ENCODE assay signal across 5 cellular contexts in genomic region chr15:24682905-24683304, GRCh38. TPM values are rescaled to one million over a fixed set of nuclear protein-coding genes. Genes with fewer than 3 reads are reported as not detected.
"Had no signal": no experiment of that assay in that cellular context is flagged by ENCODE, and none has a peak within 500 bp of the region (broad histone marks: within the 10 kb centered on the region; RNA-seq: fewer than 3 reads in every experiment).

No MANE protein-coding gene starts in this region.

RNA-seq across cellular contexts. Expression of gene NPAP1, which starts 7.3 kb away (rescaled TPM):
- total RNA-seq: HepG2, HT1080, IMR-90, SK-MEL-5 had no signal
- polyA plus RNA-seq: HepG2, IMR-90, SK-N-SH had no signal
